Comparison of ENCODE assay signal across 17 cellular contexts in genomic region chr13:113573065-113573464, GRCh38. TPM values are rescaled to one million over a fixed set of nuclear protein-coding genes. Genes with fewer than 3 reads are reported as not detected.
DNase-seq lines count a peak whose midpoint lies in the region; ATAC-seq, FAIRE-seq and TF ChIP-seq lines count a peak whose summit lies in the region.
"Had no signal": no experiment of that assay in that cellular context is flagged by ENCODE, and none has a peak within 500 bp of the region (broad histone marks: within the 10 kb centered on the region; RNA-seq: fewer than 3 reads in every experiment).

No MANE protein-coding gene starts in this region.

- no peak for ATAC-seq in HG03342 (IDR thresholded peaks at IDR 0.05; ENCODE audit: unreplicated experiment)
- ATAC-seq: A549, GM12878 had no signal

- H4K20me1 ChIP-seq in OCI-LY7 (ENCODE audit: insufficient read depth, low read length) = no peaks in the 10 kb centered on the region

- no TSS peak for BruUV-seq in OCI-LY7 (replicated peaks; lab: Mats Ljungman, UMichigan)

- POLR2A ChIA-PET in OCI-LY7 (lab: Charles Lee) = no interaction called here

- no peaks in the 10 kb centered on the region for H3K27me3 ChIP-seq in right atrium auricular region

- no peaks in the 10 kb centered on the region for H3K9me3 ChIP-seq in OCI-LY7 (ENCODE audit: low read length)
- peaks cover 5 to 38% of the 10 kb centered on the region in 2 donors for H3K9me3 ChIP-seq in right atrium auricular region
- H3K9me3 ChIP-seq: BE2C had no signal

- FAIRE-seq in H54 (lab: Jason Lieb, UNC) = peak; percentile 58
- FAIRE-seq: A549, GM12878, GM18507 had no signal

- CTCF ChIA-PET in OCI-LY7 (lab: Charles Lee; ENCODE audit: unreplicated experiment) = no interaction called here

- TF ChIP-seq CTCF in OCI-LY7 (conservative IDR thresholded peaks at IDR 0.05; ENCODE audit: low read length) (no peak), right atrium auricular region (IDR thresholded peaks at IDR 0.05) (no peak)

- H3K4me1 ChIP-seq in OCI-LY7 (ENCODE audit: insufficient read depth, low read length, poor library complexity, severe bottlenecking) = no peaks in the 10 kb centered on the region
- no peaks in the 10 kb centered on the region for H3K4me1 ChIP-seq in right atrium auricular region
- H3K4me1 ChIP-seq: A549, BE2C had no signal

- H2AFZ ChIP-seq in OCI-LY7 (ENCODE audit: low read length) = no peak overlapping the region
- H2AFZ ChIP-seq: GM23248 had no signal

- DNase-seq in H54 (ENCODE audit: insufficient read length, low spot score) = no peak
- DNase-seq in LoVo (ENCODE audit: low spot score) = peak; percentile 4
- peak; percentile 22 for DNase-seq in epithelial cell of prostate (ENCODE audit: low read depth, low spot score)
- peak; percentile 80 for DNase-seq in kidney tubule cell (ENCODE audit: low spot score)
- DNase-seq in OCI-LY7 (ENCODE audit: low spot score) = no peak
- DNase-seq in right atrium auricular region (ENCODE audit: low spot score) = no peak
- no peak for DNase-seq in NCI-H2171 treated with DMSO at 0.1 percent for 48 hours (lab: John Stamatoyannopoulos, UW)
- DNase-seq: BE2C; CD4-positive, alpha-beta memory T cell; DMS79; GM23248; H9 had no signal

- H3K9me2 ChIP-seq in OCI-LY7 (ENCODE audit: insufficient read depth, low read length) = no peaks in the 10 kb centered on the region

- no peaks in the 10 kb centered on the region for H3K79me2 ChIP-seq in OCI-LY7 (ENCODE audit: insufficient read depth, low read depth, low read length)

- TF ChIP-seq POLR2A in H54 (IDR thresholded peaks at IDR 0.05; ENCODE audit: low read depth, low read length) = no peak

- H3K36me3 ChIP-seq in OCI-LY7 (ENCODE audit: insufficient read depth, low read length) = no peaks in the 10 kb centered on the region
- no peaks in the 10 kb centered on the region for H3K36me3 ChIP-seq in right atrium auricular region
- H3K36me3 ChIP-seq: BE2C had no signal

- H3K4me3 ChIP-seq in OCI-LY7 (ENCODE audit: low read depth, low read length, poor library complexity, severe bottlenecking) (no peak overlapping the region), right atrium auricular region (no peak overlapping the region)
- H3K4me3 ChIP-seq: A549, GM12878, GM23248 had no signal

- H3K4me2 ChIP-seq in OCI-LY7 (ENCODE audit: low read length) = no peak overlapping the region
- H3K4me2 ChIP-seq: A549 had no signal

- no peak overlapping the region for H3K27ac ChIP-seq in epithelial cell of prostate
- H3K27ac ChIP-seq in OCI-LY7 (ENCODE audit: low read depth, low read length, poor library complexity, severe bottlenecking) = no peak overlapping the region
- H3K27ac ChIP-seq in right atrium auricular region = no peak overlapping the region
- H3K27ac ChIP-seq: A549, C4-2B, GM23248 had no signal

- intact Hi-C loops in OCI-LY7 (cut with micrococcal nuclease; ENCODE audit: unreplicated experiment) = no loop called here

RNA-seq across cellular contexts. Expression of gene TFDP1, which starts 11.5 kb away (rescaled TPM):
- total RNA-seq in OCI-LY7 (2014; rRNA removed; shearing (Covaris generic)) = 81.2 and 87.9 TPM in 2 replicates
- total RNA-seq in OCI-LY7 (2022) (111 and 119 TPM in 2 replicates), right atrium auricular region (10 to 100 TPM; 34.4 to 40.4 TPM)

Comparison
In these comparisons a context has a peak if more than half of its experiments do, and no peak if none do; other contexts are left out.
1. DNase-seq: peak in LoVo (single experiment), epithelial cell of prostate (single experiment) and kidney tubule cell (single experiment); none in H54 (single experiment), OCI-LY7 (single experiment), right atrium auricular region (single experiment) and NCI-H2171 treated with DMSO at 0.1 percent for 48 hours (single experiment).